ENCODE assay signal across 21 cellular contexts in the genomic region with DNA sequence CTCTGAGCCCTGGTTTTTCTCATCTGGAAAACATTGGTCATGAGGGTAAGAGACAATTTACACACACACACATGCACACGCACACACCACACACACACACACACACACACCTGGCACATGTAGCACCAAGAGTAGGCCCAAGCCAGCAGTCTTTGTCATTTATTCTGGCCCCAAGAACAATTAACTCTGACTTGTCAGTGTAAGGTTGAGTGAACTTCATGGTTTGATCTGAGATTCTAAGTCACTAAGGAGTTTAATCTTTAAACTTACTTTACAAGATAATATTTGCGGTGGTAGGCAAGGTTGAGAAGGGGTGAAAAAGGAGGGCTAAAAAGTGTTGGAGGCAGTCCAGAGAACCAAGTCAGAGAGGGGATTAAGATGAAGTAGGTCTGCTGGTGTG. TPM values are rescaled to one million over a fixed set of nuclear protein-coding genes. Genes with fewer than 3 reads are reported as not detected.
"Had no signal": no experiment of that assay in that cellular context is flagged by ENCODE, and none has a peak within 500 bp of the region (broad histone marks: within the 10 kb centered on the region; RNA-seq: fewer than 3 reads in every experiment).

No MANE protein-coding gene starts in this region.

- H3K4me3 Mint-ChIP-seq: activated naive CD8-positive, alpha-beta T cell; dendritic cell treated with granulocyte-macrophage colony-stimulating factor and Interleukin-4, amounts not matched to agents 40 ng/mL and 50 ng/mL, for 4 days had no signal

- H3K9me3 Mint-ChIP-seq: dendritic cell treated with granulocyte-macrophage colony-stimulating factor and Interleukin-4, amounts not matched to agents 40 ng/mL and 50 ng/mL, for 4 days had no signal

- H3K27me3 Mint-ChIP-seq: activated naive CD8-positive, alpha-beta T cell; dendritic cell treated with granulocyte-macrophage colony-stimulating factor and Interleukin-4, amounts not matched to agents 40 ng/mL and 50 ng/mL, for 4 days had no signal

- ATAC-seq: left lobe of liver, upper lobe of right lung had no signal

- H3K27ac Mint-ChIP-seq: activated naive CD8-positive, alpha-beta T cell; dendritic cell treated with granulocyte-macrophage colony-stimulating factor and Interleukin-4, amounts not matched to agents 40 ng/mL and 50 ng/mL, for 4 days had no signal

- H3K4me3 ChIP-seq: esophagus squamous epithelium, lung, upper lobe of right lung had no signal

- DNase-seq: activated CD4-positive, alpha-beta T cell treated with anti-CD3 and anti-CD28 coated beads, Interleukin-2, amount 50 U/mL, for 4 hours; activated gamma-delta T cell; effector memory CD4-positive, alpha-beta T cell; esophagus squamous epithelium; occipital lobe; posterior cingulate gyrus; retina; stimulated activated CD4-positive, alpha-beta T cell treated with anti-CD3 and anti-CD28 coated beads, Interleukin-2, amount 100 ng/mL, for 48 hours; SW 1271; upper lobe of right lung; WERI-Rb-1 had no signal

RNA-seq across cellular contexts. Expression of gene MMP20, which starts 44.0 kb away (rescaled TPM):
- total RNA-seq: activated CD8-positive, alpha-beta memory T cell treated with anti-CD3 and anti-CD28 coated beads for 36 hours; cerebellum; endothelial cell of umbilical vein; esophagus squamous epithelium; left lobe of liver; lung; occipital lobe; skeletal muscle tissue; T-helper 2 cell treated with Interferon-gamma antibody and Interleukin-4, amounts not matched to agents 100 ng/mL and 5 ng/mL, for 36 hours; upper lobe of right lung had no signal

RNA-seq across cellular contexts. Expression of gene MMP7, which starts 50.5 kb away (rescaled TPM):
- total RNA-seq: activated CD8-positive, alpha-beta memory T cell treated with anti-CD3 and anti-CD28 coated beads for 36 hours; cerebellum; endothelial cell of umbilical vein; myocyte; skeletal muscle tissue; T-helper 2 cell treated with Interferon-gamma antibody and Interleukin-4, amounts not matched to agents 100 ng/mL and 5 ng/mL, for 36 hours had no signal
